25 cellular contexts compared by ENCODE assay signal in genomic region chr5:39671421-39672110, GRCh38.
"Had no signal": no experiment of that assay in that cellular context is flagged by ENCODE, and none has a peak within 500 bp of the region (broad histone marks: within the 10 kb centered on the region; RNA-seq: fewer than 3 reads in every experiment).

No MANE protein-coding gene starts in this region.

- H3K36me3 Mint-ChIP-seq: activated CD4-positive, alpha-beta memory T cell treated with anti-CD3 and anti-CD28 coated beads for 36 hours; immature natural killer cell had no signal

- H3K9me3 ChIP-seq: breast epithelium, esophagus muscularis mucosa, left ventricle myocardium inferior, sigmoid colon, upper lobe of left lung had no signal

- H3K79me2 ChIP-seq: hepatocyte had no signal

- H3K27me3 ChIP-seq: breast epithelium, dorsolateral prefrontal cortex, esophagus muscularis mucosa, hepatocyte, sigmoid colon, upper lobe of left lung had no signal

- H3K4me3 ChIP-seq: breast epithelium, dorsolateral prefrontal cortex, esophagus muscularis mucosa, hepatocyte, left ventricle myocardium inferior, sigmoid colon, smooth muscle cell, upper lobe of left lung had no signal

- H3K27ac ChIP-seq: breast epithelium, dorsolateral prefrontal cortex, esophagus muscularis mucosa, hepatocyte, left ventricle myocardium inferior, sigmoid colon, upper lobe of left lung had no signal

- H3K27me3 Mint-ChIP-seq: activated CD4-positive, alpha-beta memory T cell treated with anti-CD3 and anti-CD28 coated beads for 36 hours had no signal

- H3K4me1 ChIP-seq: breast epithelium, esophagus muscularis mucosa, left ventricle myocardium inferior, sigmoid colon, upper lobe of left lung had no signal

- H3K36me3 ChIP-seq: breast epithelium, esophagus muscularis mucosa, left ventricle myocardium inferior, sigmoid colon, upper lobe of left lung had no signal

- H3K4me1 Mint-ChIP-seq: activated naive CD8-positive, alpha-beta T cell treated with anti-CD3 and anti-CD28 coated beads, Interleukin-2, amount 50 U/mL, for 24 hours; central memory CD8-positive, alpha-beta T cell; immature natural killer cell; nephron progenitor cell had no signal

- ATAC-seq: activated naive CD8-positive, alpha-beta T cell treated with anti-CD3 and anti-CD28 coated beads, Interleukin-2, amount 50 U/mL, for 24 hours; effector memory CD8-positive, alpha-beta T cell had no signal

- H3K9me3 Mint-ChIP-seq: activated CD4-positive, alpha-beta memory T cell treated with anti-CD3 and anti-CD28 coated beads for 36 hours; activated naive CD8-positive, alpha-beta T cell treated with anti-CD3 and anti-CD28 coated beads, Interleukin-2, amount 50 U/mL, for 24 hours; central memory CD8-positive, alpha-beta T cell; effector memory CD8-positive, alpha-beta T cell; immature natural killer cell; nephron progenitor cell had no signal

- H2AFZ ChIP-seq: hepatocyte had no signal

- H3K27ac Mint-ChIP-seq: activated CD4-positive, alpha-beta memory T cell treated with anti-CD3 and anti-CD28 coated beads for 36 hours; activated naive CD8-positive, alpha-beta T cell treated with anti-CD3 and anti-CD28 coated beads, Interleukin-2, amount 50 U/mL, for 24 hours; effector memory CD8-positive, alpha-beta T cell; immature natural killer cell; nephron progenitor cell had no signal

- DNase-seq: activated CD4-positive, alpha-beta memory T cell treated with anti-CD3 and anti-CD28 coated beads for 36 hours; activated CD4-positive, alpha-beta T cell treated with anti-CD3 and anti-CD28 coated beads for 4 hours; activated CD4-positive, CD25-positive, alpha-beta regulatory T cell; activated gamma-delta T cell; activated naive CD4-positive, alpha-beta T cell treated with anti-CD3 and anti-CD28 coated beads, Interleukin-2, amount 50 U/mL, for 16 hours; activated naive CD8-positive, alpha-beta T cell treated with anti-CD3 and anti-CD28 coated beads, Interleukin-2, amount 50 U/mL, for 24 hours; anterior cingulate cortex; dorsolateral prefrontal cortex; effector memory CD8-positive, alpha-beta T cell; foreskin fibroblast; immature natural killer cell; left ventricle myocardium inferior; nephron progenitor cell; occipital lobe; sigmoid colon; stimulated activated CD4-positive, alpha-beta T cell treated with anti-CD3 and anti-CD28 coated beads, Interleukin-15, amount 100 ng/mL, for 24 hours; stimulated activated CD8-positive, alpha-beta memory T cell treated with anti-CD3 and anti-CD28 coated beads, Interleukin-4, amount 100 ng/mL, for 48 hours; stimulated activated naive CD4-positive, alpha-beta T cell; T-helper 9 cell; upper lobe of left lung had no signal

- H3K4me3 Mint-ChIP-seq: activated CD4-positive, alpha-beta memory T cell treated with anti-CD3 and anti-CD28 coated beads for 36 hours; activated naive CD8-positive, alpha-beta T cell treated with anti-CD3 and anti-CD28 coated beads, Interleukin-2, amount 50 U/mL, for 24 hours; central memory CD8-positive, alpha-beta T cell; effector memory CD8-positive, alpha-beta T cell; immature natural killer cell; nephron progenitor cell had no signal

- H3K4me2 ChIP-seq: hepatocyte, smooth muscle cell had no signal
